Comparison of ENCODE assay signal across 8 cellular contexts in genomic region chr20:31602779-31603441, GRCh38. TPM values are rescaled to one million over a fixed set of nuclear protein-coding genes. Genes with fewer than 3 reads are reported as not detected.
DNase-seq lines count a peak whose midpoint lies in the region; ATAC-seq, FAIRE-seq and TF ChIP-seq lines count a peak whose summit lies in the region.

No MANE protein-coding gene starts in this region.

- WGBS in K562 (ENCODE audit: insufficient coverage, low coverage, missing lambda C conversion rate) = 53% methylated on average over 16 of the region's 17 CpGs

- no peak for TF ChIP-seq CTCF in K562 (IDR thresholded peaks at IDR 0.05 in 2 of 3, conservative IDR thresholded peaks at IDR 0.05 in 1 of 3; ENCODE audit: insufficient read depth in 2 of 3, low read depth in 1 of 3, low read length in 3 of 3)
- no peak for TF ChIP-seq CTCF in nephron progenitor cell (IDR thresholded peaks at IDR 0.05)

- H3K27ac ChIP-seq in SJCRH30 (peak overlapping the region; percentile 97; the same call in 1 of the 2 replicates), K562 (ENCODE audit: extremely low read depth, low read depth, low read length) (no peak overlapping the region)

- CTCF ChIA-PET in activated naive CD4-positive, alpha-beta T cell treated with anti-CD3 and anti-CD28 coated beads for 36 hours (lab: Charles Lee) = interaction anchor here (0.8 to 4.0 kb wide), 5 partner anchors 10 to 34 kb away, joined by 3 to 43 read pairs (median 5); no protein-coding TSS in a partner anchor
- CTCF ChIA-PET in K562 (lab: Yijun Ruan, JAX; ENCODE audit: low intra/inter-chr PET ratio) = no interaction called here

- ATAC-seq in HG03039 (IDR thresholded peaks at IDR 0.05; ENCODE audit: unreplicated experiment) = peak; percentile 50
- ATAC-seq in K562 = no peak
- no peak for ATAC-seq in sciatic nerve

- peak; percentile 78 for DNase-seq in activated naive CD4-positive, alpha-beta T cell treated with anti-CD3 and anti-CD28 coated beads for 36 hours
- DNase-seq in activated naive CD4-positive, alpha-beta T cell (lab: John Stamatoyannopoulos, UW) = no peak
- DNase-seq in SJCRH30 (peak; percentile 86), K562 (ENCODE audit: extremely low read depth in 1 of 4, low spot score in 3 of 4) (no peak), nephron progenitor cell (peak; percentile 16), sciatic nerve (ENCODE audit: low spot score) (no peak), cerebellar nuclear complex (lab: John Stamatoyannopoulos, UW) (no peak)

- no peak overlapping the region for H3K27ac Mint-ChIP-seq in activated naive CD4-positive, alpha-beta T cell treated with anti-CD3 and anti-CD28 coated beads for 36 hours
- peak overlapping the region; percentile 100 for H3K27ac Mint-ChIP-seq in nephron progenitor cell

- no peak overlapping the region for H3K4me3 Mint-ChIP-seq in activated naive CD4-positive, alpha-beta T cell treated with anti-CD3 and anti-CD28 coated beads for 36 hours
- peak overlapping the region; percentile 64 for H3K4me3 Mint-ChIP-seq in nephron progenitor cell

- H3K36me3 ChIP-seq in SJCRH30 (peaks cover 4% of the 10 kb centered on the region; the same call in 1 of the 2 replicates), K562 (ENCODE audit: control insufficient read depth, insufficient read depth, low read length) (peaks cover 14% of the 10 kb centered on the region; the same call in 1 of the 3 replicates)

- TF ChIP-seq RAD21 in K562 (CRISPR knock-in tag; conservative IDR thresholded peaks at IDR 0.05 in 1 of 2, IDR thresholded peaks at IDR 0.05 in 1 of 2) = no peak

- BruUV-seq in K562 (replicated peaks; lab: Mats Ljungman, UMichigan) = no TSS peak

- FAIRE-seq in K562 (lab: Jason Lieb, UNC) = no peak

- H3K27me3 ChIP-seq in SJCRH30 (no peaks in the 10 kb centered on the region), K562 (ENCODE audit: control insufficient read depth in 2 of 2, insufficient read depth in 2 of 2, low read length in 2 of 2) (no peaks in the 10 kb centered on the region)

- H2AFZ ChIP-seq in K562 (ENCODE audit: low read depth, low read length) = no peak overlapping the region

- H3K9me3 ChIP-seq in SJCRH30 (replicated peaks) = no peaks in the 10 kb centered on the region
- no peaks in the 10 kb centered on the region for H3K9me3 ChIP-seq in K562 (replicated peaks; ENCODE audit: control insufficient read depth, insufficient read depth, low read depth, low read length)

- H3K4me2 ChIP-seq in K562 (ENCODE audit: insufficient read depth, low read length) = no peak overlapping the region

- in situ Hi-C loops in K562 (cut with MboI) = no loop called here

- TF ChIP-seq POLR2A in K562 (conservative IDR thresholded peaks at IDR 0.05) = no peak

- H4K20me1 ChIP-seq in K562 (replicated peaks; ENCODE audit: control insufficient read depth, insufficient read depth, low read length) = no peaks in the 10 kb centered on the region; the same call in 1 of the 2 replicates

- H3K4me1 Mint-ChIP-seq in activated naive CD4-positive, alpha-beta T cell treated with anti-CD3 and anti-CD28 coated beads for 36 hours (ENCODE audit: low read depth) = peaks cover 26% of the 10 kb centered on the region
- H3K4me1 Mint-ChIP-seq in nephron progenitor cell = peaks cover 29% of the 10 kb centered on the region

- H3K4me3 ChIP-seq in SJCRH30 = no peak overlapping the region
- no peak overlapping the region for H3K4me3 ChIP-seq in K562

- H3K9ac ChIP-seq in K562 (ENCODE audit: insufficient read depth in 1 of 2, low read depth in 2 of 2, low read length in 2 of 2) = peak overlapping the region in 1 of 2 experiments; percentile 70; a peak in 1 of 4 replicates

- peaks cover 35% of the 10 kb centered on the region for H3K79me2 ChIP-seq in K562 (ENCODE audit: control insufficient read depth, insufficient read depth, low read length)

- H3K4me1 ChIP-seq in SJCRH30 = peaks cover 26% of the 10 kb centered on the region
- peaks cover 11 to 43% of the 10 kb centered on the region in 2 experiments; a peak in 4 of 5 replicates for H3K4me1 ChIP-seq in K562 (replicated peaks in 1 of 2; ENCODE audit: control insufficient read depth in 2 of 2, insufficient read depth in 2 of 2, low read length in 2 of 2)

- no peaks in the 10 kb centered on the region for H3K9me1 ChIP-seq in K562 (ENCODE audit: control insufficient read depth, insufficient read depth, low read length)

- peaks cover 41% of the 10 kb centered on the region for H3K27me3 Mint-ChIP-seq in activated naive CD4-positive, alpha-beta T cell treated with anti-CD3 and anti-CD28 coated beads for 36 hours (ENCODE audit: low read depth)
- H3K27me3 Mint-ChIP-seq in nephron progenitor cell (ENCODE audit: low read depth, poor library complexity) = peaks cover 3% of the 10 kb centered on the region

- H3K9me3 Mint-ChIP-seq in activated naive CD4-positive, alpha-beta T cell treated with anti-CD3 and anti-CD28 coated beads for 36 hours = no peaks in the 10 kb centered on the region
- H3K9me3 Mint-ChIP-seq in nephron progenitor cell = peaks cover 5% of the 10 kb centered on the region

- no peaks in the 10 kb centered on the region for H3K36me3 Mint-ChIP-seq in activated naive CD4-positive, alpha-beta T cell treated with anti-CD3 and anti-CD28 coated beads for 36 hours (ENCODE audit: low read depth)
- H3K36me3 Mint-ChIP-seq in nephron progenitor cell (ENCODE audit: low read depth) = peaks cover 6% of the 10 kb centered on the region

- no peak for TF ChIP-seq EP300 in K562 (IDR thresholded peaks at IDR 0.05; ENCODE audit: low read length)

- POLR2A ChIA-PET in K562 (lab: Yijun Ruan, JAX) = interaction anchor here (0.6 to 7.6 kb wide), 4 partner anchors 12 to 259 kb away, joined by 3 to 107 read pairs (median 39); no protein-coding TSS in a partner anchor

- intact Hi-C loops in activated naive CD4-positive, alpha-beta T cell treated with anti-CD3 and anti-CD28 coated beads for 36 hours (cut with micrococcal nuclease) = loop anchor here (5.0 kb wide), 1 partner anchor 684 kb away; no protein-coding TSS in a partner anchor
- intact Hi-C loops in K562 (cut with micrococcal nuclease) (no loop called here), sciatic nerve (cut with DNase I) (no loop called here)

TF ChIP-seq in K562, 482 proteins besides CTCF, POLR2A, EP300 and RAD21:
- TF ChIP-seq RCOR1 (IDR thresholded peaks at IDR 0.05; ENCODE audit: borderline replicate concordance in 1 of 2, low read depth in 2 of 2, low read length in 2 of 2) (peak in 1 of 2 experiments; percentile 80; a peak in 2 of 4 replicates), ZNF143 (CRISPR knock-in tag; IDR thresholded peaks at IDR 0.05) (no peak), PHF21A (IDR thresholded peaks at IDR 0.05; ENCODE audit: borderline replicate concordance, low read depth) (peak; percentile 84; the same call in 1 of the 2 replicates), ZNF165 (CRISPR knock-in tag; IDR thresholded peaks at IDR 0.05; ENCODE audit: borderline replicate concordance) (no peak), FOXA3 (CRISPR knock-in tag; conservative IDR thresholded peaks at IDR 0.05 in 1 of 2, IDR thresholded peaks at IDR 0.05 in 1 of 2) (no peak), NR2F6 (CRISPR knock-in tag; IDR thresholded peaks at IDR 0.05) (no peak), SMARCA4 (IDR thresholded peaks at IDR 0.05) (no peak), DNMT1 (IDR thresholded peaks at IDR 0.05) (no peak), KDM1A (IDR thresholded peaks at IDR 0.05) (peak; percentile 65 to 79; a peak in 3 of 4 replicates)

RNA-seq across cellular contexts. Expression of gene ID1, which starts 2.2 kb away (rescaled TPM):
- total RNA-seq in activated naive CD4-positive, alpha-beta T cell treated with anti-CD3 and anti-CD28 coated beads for 36 hours = 1 to 10 TPM; 1.8 to 2.4 TPM
- 71.6 and 73.9 TPM in 2 replicates for total RNA-seq in SJCRH30 (2014; rRNA removed; shearing (Covaris generic))
- 71.5 and 250 TPM in 2 replicates for total RNA-seq in K562 (2011; cell fraction: chromatin; rRNA removed; ENCODE audit: low replicate concordance)
- 362 and 403 TPM in 2 replicates for total RNA-seq in K562 (2011; cell fraction: nucleolus; rRNA removed)
- total RNA-seq in K562 (2011; cell fraction: nucleoplasm; rRNA removed) = 143 and 176 TPM in 2 replicates
- total RNA-seq in K562 (2014; rRNA removed) (358 and 410 TPM in 2 replicates), K562 (2014; rRNA removed; fragmentation: Illumina TruSeq; extraction: Trizol) (40.1 and 40.5 TPM in 2 replicates), K562 (2015; rRNA removed; fragmentation: Illumina TruSeq; extraction: Trizol) (65.0 and 66.8 TPM in 2 replicates), K562 (2021) (160 and 167 TPM in 2 replicates), sciatic nerve (373 TPM)
- polyA plus RNA-seq in K562 (2011; rRNA removed) (75.8 and 119 TPM in 2 replicates), K562 (2014; fragmentation: Illumina TruSeq; extraction: Trizol) (20.8 and 50.8 TPM in 2 replicates), K562 (2014; fragmentation: Nextera tagmentation; extraction: Ambion mirVana) (1 to 10 TPM; 1.4 to 4.4 TPM), K562 (2014; rRNA removed) (298 and 319 TPM in 2 replicates)
- polyA plus RNA-seq in K562 (2011; cell fraction: cytosol; rRNA removed) = 230 and 856 TPM in 2 replicates
- 232 and 726 TPM in 2 replicates for polyA plus RNA-seq in K562 (2011; cell fraction: nucleus; rRNA removed)
- polyA plus RNA-seq in K562 (2012) = 82.5 and 140 TPM in 2 replicates
- polyA minus RNA-seq in K562 (2011; rRNA and poly(A)+ RNA removed) = 14.9 and 32.5 TPM in 2 replicates
- polyA minus RNA-seq in K562 (2011; cell fraction: cytosol; rRNA and poly(A)+ RNA removed) = 90.2 and 138 TPM in 2 replicates
- polyA minus RNA-seq in K562 (2011; cell fraction: nucleus; rRNA and poly(A)+ RNA removed) = 183 and 246 TPM in 2 replicates

RNA-seq across cellular contexts. Expression of gene COX4I2, which starts 34.8 kb away (rescaled TPM):
- total RNA-seq in activated naive CD4-positive, alpha-beta T cell treated with anti-CD3 and anti-CD28 coated beads for 36 hours = not detected
- total RNA-seq in SJCRH30 (2014; rRNA removed; shearing (Covaris generic)) = not detected in 2 replicates
- total RNA-seq in K562 (2011; cell fraction: chromatin; rRNA removed; ENCODE audit: low replicate concordance) = not detected in 2 replicates
- total RNA-seq in K562 (2011; cell fraction: nucleolus; rRNA removed) = not detected in 2 replicates
- total RNA-seq in K562 (2011; cell fraction: nucleoplasm; rRNA removed) = not detected in 2 replicates
- total RNA-seq in K562 (2014; rRNA removed) (not detected in 2 replicates), K562 (2014; rRNA removed; fragmentation: Illumina TruSeq; extraction: Trizol) (not detected in 2 replicates), K562 (2015; rRNA removed; fragmentation: Illumina TruSeq; extraction: Trizol) (not detected in 2 replicates), K562 (2021) (not detected in 2 replicates), sciatic nerve (8.3 TPM)
- polyA plus RNA-seq in K562 (2011; rRNA removed) (not detected in 2 replicates), K562 (2014; fragmentation: Illumina TruSeq; extraction: Trizol) (not detected in 2 replicates), K562 (2014; fragmentation: Nextera tagmentation; extraction: Ambion mirVana) (not detected), K562 (2014; rRNA removed) (not detected in 2 replicates)
- polyA plus RNA-seq in K562 (2011; cell fraction: cytosol; rRNA removed) = not detected in 2 replicates
- polyA plus RNA-seq in K562 (2011; cell fraction: nucleus; rRNA removed) = not detected in 2 replicates
- polyA plus RNA-seq in K562 (2012) = not detected in 2 replicates
- polyA minus RNA-seq in K562 (2011; rRNA and poly(A)+ RNA removed) = not detected in 2 replicates
- polyA minus RNA-seq in K562 (2011; cell fraction: cytosol; rRNA and poly(A)+ RNA removed) = not detected in 2 replicates
- not detected in 2 replicates for polyA minus RNA-seq in K562 (2011; cell fraction: nucleus; rRNA and poly(A)+ RNA removed)

Comparison
In these comparisons a context has a peak if more than half of its experiments do, and no peak if none do; other contexts are left out.
1. DNase-seq: peak in activated naive CD4-positive, alpha-beta T cell treated with anti-CD3 and anti-CD28 coated beads for 36 hours (single experiment), SJCRH30 (2 of 2) and nephron progenitor cell (single experiment); none in activated naive CD4-positive, alpha-beta T cell (0 of 4), K562 (0 of 4), sciatic nerve (single experiment) and cerebellar nuclear complex (0 of 2).
2. RNA of gene ID1, which starts 2.2 kb away (total RNA-seq): 373 TPM in sciatic nerve (single experiment), 40.1 to 410 TPM in K562 and 71.6 to 73.9 TPM in SJCRH30; 1.8 to 2.4 TPM in activated naive CD4-positive, alpha-beta T cell treated with anti-CD3 and anti-CD28 coated beads for 36 hours; every median in the first group is over 10 times any median in the second.